ENCODE assay signal across 23 cellular contexts in the genomic region with DNA sequence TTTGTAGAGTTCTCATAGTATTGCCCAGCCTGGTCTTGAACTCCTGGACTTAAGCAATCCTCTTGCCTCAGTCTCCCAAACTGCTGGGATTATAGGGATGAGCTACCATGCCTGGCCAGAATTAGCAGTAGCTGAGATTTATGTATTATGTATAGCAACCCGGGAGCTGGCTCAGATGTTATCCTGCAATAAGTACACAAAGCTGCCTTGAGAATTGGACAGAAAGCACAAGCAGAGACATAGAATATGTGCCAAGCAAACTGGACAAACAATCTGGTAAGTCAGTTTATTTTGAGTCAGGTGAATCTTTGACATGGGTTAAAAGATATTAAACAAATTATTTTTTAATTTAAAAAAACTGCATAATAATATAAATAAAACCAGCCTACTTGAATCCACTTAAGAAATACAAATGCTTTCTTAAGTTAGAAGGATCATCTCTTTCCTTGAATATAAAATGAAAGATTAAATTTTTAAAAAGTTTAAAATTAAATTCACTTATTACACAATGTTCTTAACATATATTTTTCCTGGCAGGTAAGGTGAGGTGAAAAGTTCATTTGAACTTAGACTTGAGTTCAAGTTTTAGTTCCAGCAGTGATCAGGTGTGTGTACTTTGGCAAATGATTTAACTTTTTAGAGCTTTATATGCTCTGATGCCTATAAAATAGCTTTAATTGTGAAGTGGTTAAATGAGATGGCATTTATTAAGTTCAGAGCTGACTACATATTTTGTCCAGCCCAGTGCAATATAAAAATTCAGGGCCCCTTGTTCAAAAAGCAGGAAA.
"Had no signal": no experiment of that assay in that cellular context is flagged by ENCODE, and none has a peak within 500 bp of the region (broad histone marks: within the 10 kb centered on the region; RNA-seq: fewer than 3 reads in every experiment).

No MANE protein-coding gene starts in this region.

- H3K27me3 ChIP-seq: SJCRH30 had no signal

- ATAC-seq: activated CD8-positive, alpha-beta T cell treated with anti-CD3 and anti-CD28 coated beads for 36 hours; activated naive CD4-positive, alpha-beta T cell treated with anti-CD3 and anti-CD28 coated beads, Interleukin-2, amount 50 U/mL, for 72 hours; Panc1 had no signal

- H3K27ac Mint-ChIP-seq: activated CD4-positive, alpha-beta T cell treated with anti-CD3 and anti-CD28 coated beads, Interleukin-2, amount 10 ng/mL, durations not matched to agents 24 days and 14 days; activated CD8-positive, alpha-beta T cell treated with anti-CD3 and anti-CD28 coated beads for 36 hours; activated naive CD4-positive, alpha-beta T cell treated with anti-CD3 and anti-CD28 coated beads for 36 hours; activated naive CD4-positive, alpha-beta T cell treated with anti-CD3 and anti-CD28 coated beads, Interleukin-2, amount 50 U/mL, for 72 hours; activated T-cell treated with anti-CD3 and anti-CD28 coated beads, Interleukin-2, amount 50 U/mL, for 24 hours; brain had no signal

- H3K9me3 ChIP-seq: SJCRH30 had no signal

- H3K4me3 Mint-ChIP-seq: activated CD4-positive, alpha-beta T cell treated with anti-CD3 and anti-CD28 coated beads, Interleukin-2, amount 10 ng/mL, durations not matched to agents 24 days and 14 days; activated CD8-positive, alpha-beta T cell treated with anti-CD3 and anti-CD28 coated beads for 36 hours; activated naive CD4-positive, alpha-beta T cell treated with anti-CD3 and anti-CD28 coated beads for 36 hours; activated T-cell treated with anti-CD3 and anti-CD28 coated beads, Interleukin-2, amount 50 U/mL, for 24 hours; brain had no signal

- DNase-seq: activated CD4-positive, alpha-beta T cell treated with anti-CD3 and anti-CD28 coated beads, Interleukin-2, amount 10 ng/mL, durations not matched to agents 24 days and 14 days; activated CD4-positive, alpha-beta T cell treated with anti-CD3 and anti-CD28 coated beads, Interleukin-2, amount 50 U/mL, for 4 hours; activated CD8-positive, alpha-beta T cell treated with anti-CD3 and anti-CD28 coated beads for 36 hours; activated gamma-delta T cell treated with Interleukin-2 at 50 U/mL for 16 hours; activated naive CD4-positive, alpha-beta T cell treated with anti-CD3 and anti-CD28 coated beads for 36 hours; activated T-cell treated with anti-CD3 and anti-CD28 coated beads, Interleukin-2, amount 50 U/mL, for 24 hours; anterior cingulate cortex; central memory CD4-positive, alpha-beta T cell; NCI-H1048; NCI-H1105 treated with DMSO at 0.1 percent for 48 hours; NCI-H1436; NCI-H1694; NCI-H2029; NCI-H345; NCI-H524 treated with DMSO at 0.1 percent for 48 hours; SHP77; T1000 had no signal

- H3K4me1 ChIP-seq: SJCRH30 had no signal

- H3K36me3 ChIP-seq: SJCRH30 had no signal

- H3K36me3 Mint-ChIP-seq: brain had no signal

- H3K27ac ChIP-seq: KMS-11, SJCRH30, SK-N-MC had no signal

- H3K4me1 Mint-ChIP-seq: brain had no signal

- H3K4me3 ChIP-seq: SJCRH30, SK-N-MC had no signal
